8 cellular contexts compared by ENCODE assay signal in genomic region chr20:56391596-56392281, GRCh38. TPM values are rescaled to one million over a fixed set of nuclear protein-coding genes. Genes with fewer than 3 reads are reported as not detected.
DNase-seq lines count a peak whose midpoint lies in the region; ATAC-seq and TF ChIP-seq lines count a peak whose summit lies in the region.

AURKA (minus strand) TSS chr20:56392215; CDS start chr20:56388197, 4,018 bp downstream.

- no peaks in the 10 kb centered on the region for H3K27me3 Mint-ChIP-seq in neural progenitor cell (ENCODE audit: insufficient read depth, low read depth)

- BruUV-seq in Panc1 (replicated peaks; lab: Mats Ljungman, UMichigan): no TSS peak

- in situ Hi-C loops in Panc1 (cut with HindIII; ENCODE audit: low pct_unique_long_range_greater_than_20kb, low sequenced_read_pairs): no loop called here

- CTCF ChIA-PET in Panc1 (lab: Charles Lee): no interaction called here

- peaks cover 30% of the 10 kb centered on the region for H3K36me3 Mint-ChIP-seq in neural progenitor cell

- peak within 1 kb of the TSS; percentile 26 for H3K27ac Mint-ChIP-seq in neural progenitor cell

- H3K4me1 Mint-ChIP-seq in neural progenitor cell: peaks cover 32% of the 10 kb centered on the region

- peaks cover 94% of the 10 kb centered on the region for H3K79me2 ChIP-seq in neural progenitor cell (ENCODE audit: low read depth)

- peak within 1 kb of the TSS; percentile 76 to 98 for H3K4me3 ChIP-seq in Panc1 (ENCODE audit: low read depth in 2 of 2, low read length in 2 of 2)
- peak within 1 kb of the TSS; percentile 96 for H3K4me3 ChIP-seq in epithelial cell of esophagus (ENCODE audit: low read length)
- H3K4me3 ChIP-seq in neural progenitor cell: peak within 1 kb of the TSS; percentile 73

- DNase-seq in T-helper 2 cell: no peak
- DNase-seq in Panc1 (ENCODE audit: low read depth, low spot score): no peak
- DNase-seq in epithelial cell of esophagus (ENCODE audit: low read depth): no peak
- DNase-seq in neural progenitor cell (ENCODE audit: low spot score): no peak
- DNase-seq in NCI-H1105 (lab: John Stamatoyannopoulos, UW): no peak
- no peak for DNase-seq in GM19240 (ENCODE audit: insufficient read length, low spot score)

- no peaks in the 10 kb centered on the region for H3K9me3 ChIP-seq in Panc1 (ENCODE audit: control insufficient read depth, insufficient read depth, low read depth, low read length)
- no peaks in the 10 kb centered on the region for H3K9me3 ChIP-seq in neural progenitor cell (ENCODE audit: low read depth)

- no peak within 1 kb of the TSS for H3K4me3 Mint-ChIP-seq in neural progenitor cell

- peaks cover 53% of the 10 kb centered on the region for H4K20me1 ChIP-seq in neural progenitor cell (ENCODE audit: low read depth)

- H3K4me2 ChIP-seq in neural progenitor cell: peak within 1 kb of the TSS; percentile 90

- intact Hi-C loops in T-helper 2 cell treated with Interferon-gamma antibody and Interleukin-4, amounts not matched to agents 100 ng/mL and 5 ng/mL, for 36 hours (cut with micrococcal nuclease): loop anchor here (1.0 to 2.0 kb wide), 4 partner anchors 21 to 999 kb away; partner anchors contain the start of genes CASS4, FAM210B, RBM38 and RTF2
- intact Hi-C loops in Panc1 (cut with micrococcal nuclease; ENCODE audit: unreplicated experiment): no loop called here

- H3K36me3 ChIP-seq in Panc1 (ENCODE audit: control insufficient read depth, insufficient read depth, low read length) (peaks cover 26% of the 10 kb centered on the region), neural progenitor cell (peaks cover 10% of the 10 kb centered on the region)

- peak within 1 kb of the TSS; percentile 93 for H3K27ac ChIP-seq in Panc1 (ENCODE audit: low read length)
- H3K27ac ChIP-seq in neural progenitor cell: no peak within 1 kb of the TSS

- H3K9ac ChIP-seq in neural progenitor cell: peak within 1 kb of the TSS; percentile 60

- ATAC-seq in HG02642 (IDR thresholded peaks at IDR 0.05; ENCODE audit: poor library complexity, unreplicated experiment) (peak; percentile 45), Panc1 (peak; percentile 69)

- H3K4me1 ChIP-seq in Panc1 (ENCODE audit: control insufficient read depth, insufficient read depth, low read length) (peaks cover 26% of the 10 kb centered on the region), neural progenitor cell (peaks cover 21% of the 10 kb centered on the region)

- TF ChIP-seq CTCF in Panc1 (IDR thresholded peaks at IDR 0.05): no peak
- TF ChIP-seq CTCF in epithelial cell of esophagus (IDR thresholded peaks at IDR 0.05; ENCODE audit: insufficient read depth, low read depth, low read length, missing control alignments): no peak
- no peak for TF ChIP-seq CTCF in neural progenitor cell (IDR thresholded peaks at IDR 0.05)

- peaks cover 8% of the 10 kb centered on the region for H3F3A ChIP-seq in neural progenitor cell (ENCODE audit: low read depth)

- H3K9me3 Mint-ChIP-seq in neural progenitor cell: no peaks in the 10 kb centered on the region

- H3K27me3 ChIP-seq in Panc1 (ENCODE audit: control insufficient read depth, insufficient read depth, low read length): no peaks in the 10 kb centered on the region
- H3K27me3 ChIP-seq in neural progenitor cell: no peaks in the 10 kb centered on the region

- POLR2A ChIA-PET in Panc1 (lab: Charles Lee): no interaction called here

- H2AFZ ChIP-seq in neural progenitor cell (replicated peaks): peak within 1 kb of the TSS; percentile 64

RNA-seq across cellular contexts. Expression of gene AURKA, which starts in this region (rescaled TPM):
- 59.9 and 62.9 TPM in 2 replicates for total RNA-seq in T-helper 2 cell treated with Interferon-gamma antibody and Interleukin-4, amounts not matched to agents 100 ng/mL and 5 ng/mL, for 36 hours
- 115 TPM for total RNA-seq in Panc1 (2021; ENCODE audit: unreplicated experiment)
- polyA plus RNA-seq in Panc1 (2012; ENCODE audit: insufficient read length): 41.1 TPM
- 144 and 186 TPM in 2 replicates for total RNA-seq in neural progenitor cell (ENCODE audit: low replicate concordance)
